In genomic region chr3:70308760-70309159, GRCh38 we compare ENCODE assay signal across 11 cellular contexts. TPM values are rescaled to one million over a fixed set of nuclear protein-coding genes. Genes with fewer than 3 reads are reported as not detected.
A peak's percentile ranks its signal among the peaks of the same experiment; 100 is the strongest.
DNase-seq lines count a peak whose midpoint lies in the region; ATAC-seq, FAIRE-seq and TF ChIP-seq lines count a peak whose summit lies in the region.
"Had no signal": no experiment of that assay in that cellular context is flagged by ENCODE, and none has a peak within 500 bp of the region (broad histone marks: within the 10 kb centered on the region; RNA-seq: fewer than 3 reads in every experiment).

No MANE protein-coding gene starts in this region.

- TF ChIP-seq POLR2A in HepG2 (IDR thresholded peaks at IDR 0.05; ENCODE audit: insufficient read depth in 1 of 2, low read depth in 2 of 2, low read length in 2 of 2), result no peak

- peaks cover 0 to 5% (median 0%) of the 10 kb centered on the region in 5 donors for H3K9me3 Mint-ChIP-seq in CD8-positive, alpha-beta memory T cell

- peak; percentile 24 for TF ChIP-seq CTCF in C4-2B (conservative IDR thresholded peaks at IDR 0.05)
- no peak for TF ChIP-seq CTCF in HepG2 (CRISPR knock-in tag; IDR thresholded peaks at IDR 0.05)

- H4K20me1 ChIP-seq in HepG2 (ENCODE audit: insufficient read depth, low read length), result no peaks in the 10 kb centered on the region

- FAIRE-seq in HepG2 (lab: Jason Lieb, UNC), result no peak
- FAIRE-seq: colon had no signal

- H3K4me3 ChIP-seq in HepG2 (replicated peaks in 1 of 3; ENCODE audit: insufficient read depth in 1 of 3, low read depth in 2 of 3, low read length in 3 of 3), result no peak overlapping the region
- H3K4me3 ChIP-seq in CD8-positive, alpha-beta memory T cell (ENCODE audit: low read length), result no peak overlapping the region

- H3K9ac ChIP-seq in HepG2 (ENCODE audit: insufficient read depth, low read depth, low read length), result no peak overlapping the region

- no peaks in the 10 kb centered on the region for H3K27me3 ChIP-seq in HepG2 (ENCODE audit: control insufficient read depth in 1 of 2, insufficient read depth in 2 of 2, low read length in 2 of 2)
- no peaks in the 10 kb centered on the region for H3K27me3 ChIP-seq in CD8-positive, alpha-beta memory T cell (ENCODE audit: insufficient read depth, low read length, poor library complexity, severe bottlenecking)

- H3K27ac ChIP-seq in C4-2B (no peak overlapping the region), HepG2 (ENCODE audit: extremely low read length, insufficient read depth, low read length) (no peak overlapping the region)
- H3K27ac ChIP-seq in CD8-positive, alpha-beta memory T cell (ENCODE audit: low read depth, low read length), result no peak overlapping the region

- no peak overlapping the region for H3K4me2 ChIP-seq in HepG2 (ENCODE audit: low read depth, low read length)

- POLR2A ChIA-PET in HepG2 (lab: Yijun Ruan, JAX), result no interaction called here
- POLR2A ChIA-PET in CD8-positive, alpha-beta memory T cell (lab: Charles Lee), result no interaction called here

- H3K36me3 Mint-ChIP-seq in CD8-positive, alpha-beta memory T cell, result no peaks in the 10 kb centered on the region

- intact Hi-C loops in HepG2 (cut with micrococcal nuclease; ENCODE audit: unreplicated experiment), result no loop called here

- no peak for TF ChIP-seq EP300 in HepG2 (IDR thresholded peaks at IDR 0.05; ENCODE audit: low read depth in 2 of 2, low read length in 2 of 2)
- no peak for TF ChIP-seq EP300 in HepG2 (CRISPR knock-in tag; IDR thresholded peaks at IDR 0.05; ENCODE audit: borderline replicate concordance)

- no peak overlapping the region for H3K27ac Mint-ChIP-seq in CD8-positive, alpha-beta memory T cell

- H2AFZ ChIP-seq in HepG2 (ENCODE audit: low read length), result no peak overlapping the region

- TF ChIP-seq RAD21 in HepG2 (CRISPR knock-in tag; IDR thresholded peaks at IDR 0.05), result no peak

- 8% methylated on average over 3 of the region's 3 CpGs for WGBS in HepG2 (ENCODE audit: low lambda C conversion rate)

- no peaks in the 10 kb centered on the region for H3K4me1 ChIP-seq in HepG2 (ENCODE audit: insufficient read depth, low read length)
- H3K4me1 ChIP-seq in CD8-positive, alpha-beta memory T cell (ENCODE audit: insufficient read depth, low read length), result no peaks in the 10 kb centered on the region

- no peaks in the 10 kb centered on the region for H3K9me3 ChIP-seq in HepG2 (ENCODE audit: low read length)
- no peaks in the 10 kb centered on the region for H3K9me3 ChIP-seq in CD8-positive, alpha-beta memory T cell (ENCODE audit: low read length)

- no peaks in the 10 kb centered on the region for H3K4me1 Mint-ChIP-seq in CD8-positive, alpha-beta memory T cell

- CTCF ChIA-PET in HepG2 (lab: Yijun Ruan, JAX; ENCODE audit: low intra/inter-chr PET ratio, low total read pairs), result no interaction called here
- CTCF ChIA-PET in CD8-positive, alpha-beta memory T cell (lab: Charles Lee), result no interaction called here

- no peaks in the 10 kb centered on the region for H3K36me3 ChIP-seq in HepG2 (replicated peaks in 1 of 2; ENCODE audit: control insufficient read depth in 1 of 2, insufficient read depth in 2 of 2, low read length in 2 of 2)
- no peaks in the 10 kb centered on the region for H3K36me3 ChIP-seq in CD8-positive, alpha-beta memory T cell (ENCODE audit: insufficient read depth, low read length)

- no peaks in the 10 kb centered on the region for H3K27me3 Mint-ChIP-seq in CD8-positive, alpha-beta memory T cell

- DNase-seq in H4 (ENCODE audit: low spot score) (peak; percentile 24), astrocyte of the hippocampus (ENCODE audit: low read depth, low spot score) (peak; percentile 11), HepG2 (ENCODE audit: low spot score) (no peak), NCI-H446 (lab: John Stamatoyannopoulos, UW) (no peak)
- no peak for DNase-seq in stimulated activated naive CD8-positive, alpha-beta T cell treated with anti-CD3 and anti-CD28 coated beads, Interleukin-15, Interleukin-2, amounts not matched to agents 100 U/mL and 50 U/mL, for 24 hours
- no peak for DNase-seq in activated CD8-positive, alpha-beta memory T cell treated with anti-CD3 and anti-CD28 coated beads, Interleukin-2, amount 50 U/mL, for 4 hours
- no peak for DNase-seq in CD8-positive, alpha-beta memory T cell

- H3K79me2 ChIP-seq in HepG2 (ENCODE audit: insufficient read depth, low read length), result no peaks in the 10 kb centered on the region

- H3K4me3 Mint-ChIP-seq in CD8-positive, alpha-beta memory T cell, result no peak overlapping the region

- peak; percentile 63; the same call in 2 of the 3 replicates for ATAC-seq in HepG2
- ATAC-seq in stimulated activated naive CD8-positive, alpha-beta T cell treated with anti-CD3 and anti-CD28 coated beads, Interleukin-15, Interleukin-2, amounts not matched to agents 100 U/mL and 50 U/mL, for 24 hours, result no peak

- BruUV-seq in HepG2 (replicated peaks; lab: Mats Ljungman, UMichigan), result no TSS peak

- in situ Hi-C loops in HepG2 (cut with HindIII; ENCODE audit: extremely low pct_ligation_motif_present, low pct_unique_long_range_greater_than_20kb), result no loop called here

TF ChIP-seq in HepG2, 621 proteins besides CTCF, POLR2A, EP300 and RAD21:
- TF ChIP-seq FOXP4 (CRISPR knock-in tag; IDR thresholded peaks at IDR 0.05), result no peak
- no peak for TF ChIP-seq ZSCAN31 (CRISPR knock-in tag; IDR thresholded peaks at IDR 0.05; ENCODE audit: low read depth)
- TF ChIP-seq SMC3 (IDR thresholded peaks at IDR 0.05; ENCODE audit: low read length), result no peak
- no peak for TF ChIP-seq SIN3B (IDR thresholded peaks at IDR 0.05; ENCODE audit: low read length)
- 0 out of 2 replicates have a peak, but pooled peaks have one; percentile 5 for TF ChIP-seq STAG1 (CRISPR knock-in tag; IDR thresholded peaks at IDR 0.05)
TF ChIP-seq in HepG2: peak in this region for 1.

RNA-seq across cellular contexts. Expression of gene MDFIC2, which starts 3.7 kb away (rescaled TPM):
- total RNA-seq in H4 (2014; rRNA removed; shearing (Covaris generic)), result not detected in 2 replicates
- total RNA-seq in HepG2 (2016; rRNA removed; fragmentation: Illumina TruSeq; extraction: Trizol), result not detected in 2 replicates
- total RNA-seq in HepG2 (2016; cell fraction: cytosol; rRNA removed; fragmentation: Illumina TruSeq; extraction: Trizol; ENCODE audit: low read depth), result not detected in 2 replicates
- total RNA-seq in HepG2 (2016; cell fraction: insoluble cytoplasmic fraction; rRNA removed; fragmentation: Illumina TruSeq; extraction: Trizol), result not detected in 2 replicates
- not detected in 2 replicates for total RNA-seq in HepG2 (2016; cell fraction: membrane; rRNA removed; fragmentation: Illumina TruSeq; extraction: Trizol)
- not detected in 2 replicates for total RNA-seq in HepG2 (2016; cell fraction: nucleus; rRNA removed; fragmentation: Illumina TruSeq; extraction: Trizol)
- not detected in 2 replicates for polyA plus RNA-seq in HepG2 (2011; rRNA removed)
- not detected in 2 replicates for polyA plus RNA-seq in HepG2 (2011; cell fraction: cytosol; rRNA removed)
- not detected in 2 replicates for polyA plus RNA-seq in HepG2 (2011; cell fraction: nucleus; rRNA removed)
- polyA plus RNA-seq in HepG2 (2012), result not detected in 2 replicates
- not detected in 2 replicates for polyA plus RNA-seq in HepG2 (2016; cell fraction: cytosol; fragmentation: Illumina TruSeq; extraction: Trizol; ENCODE audit: low read depth)
- not detected in 2 replicates for polyA plus RNA-seq in HepG2 (2016; cell fraction: insoluble cytoplasmic fraction; fragmentation: Illumina TruSeq; extraction: Trizol; ENCODE audit: low read depth)
- polyA plus RNA-seq in HepG2 (2016; cell fraction: membrane; fragmentation: Illumina TruSeq; extraction: Trizol; ENCODE audit: low read depth), result not detected in 2 replicates
- polyA plus RNA-seq in HepG2 (2016; cell fraction: nucleus; fragmentation: Illumina TruSeq; extraction: Trizol; ENCODE audit: insufficient read depth, low read depth), result not detected in 2 replicates
- not detected in 2 replicates for polyA minus RNA-seq in HepG2 (2011; rRNA and poly(A)+ RNA removed; ENCODE audit: low replicate concordance)
- polyA minus RNA-seq in HepG2 (2011; cell fraction: cytosol; rRNA and poly(A)+ RNA removed), result not detected in 2 replicates
- polyA minus RNA-seq in HepG2 (2011; cell fraction: nucleus; rRNA and poly(A)+ RNA removed), result not detected in 2 replicates
- total RNA-seq in CD8-positive, alpha-beta memory T cell, result not detected
- not detected for polyA plus RNA-seq in CD8-positive, alpha-beta memory T cell
- total RNA-seq: lower leg skin, ureter had no signal

Comparison
In these comparisons a context has a peak if more than half of its experiments do, and no peak if none do; other contexts are left out.
1. DNase-seq: peak in H4 (single experiment) and astrocyte of the hippocampus (single experiment); none in HepG2 (single experiment), stimulated activated naive CD8-positive, alpha-beta T cell treated with anti-CD3 and anti-CD28 coated beads, Interleukin-15, Interleukin-2, amounts not matched to agents 100 U/mL and 50 U/mL, for 24 hours (single experiment), activated CD8-positive, alpha-beta memory T cell treated with anti-CD3 and anti-CD28 coated beads, Interleukin-2, amount 50 U/mL, for 4 hours (single experiment), NCI-H446 (0 of 2) and CD8-positive, alpha-beta memory T cell (0 of 5).